ENCODE assay signal across 19 cellular contexts in genomic region chr9:27453860-27454553, GRCh38.
A peak's percentile ranks its signal among the peaks of the same experiment; 100 is the strongest.
DNase-seq lines count a peak whose midpoint lies in the region; ATAC-seq, FAIRE-seq and TF ChIP-seq lines count a peak whose summit lies in the region.
"Had no signal": no experiment of that assay in that cellular context is flagged by ENCODE, and none has a peak within 500 bp of the region (broad histone marks: within the 10 kb centered on the region; RNA-seq: fewer than 3 reads in every experiment).

No MANE protein-coding gene starts in this region.

- intact Hi-C loops in PC-3 (cut with micrococcal nuclease) = no loop called here
- intact Hi-C loops in natural killer cell (cut with micrococcal nuclease) = no loop called here

- H3K4me3 ChIP-seq in AG10803 (ENCODE audit: low read length) (no peak overlapping the region), PC-3 (ENCODE audit: low read length) (no peak overlapping the region), bronchial epithelial cell (ENCODE audit: low read depth, low read length) (no peak overlapping the region)
- H3K4me3 ChIP-seq in effector memory CD4-positive, alpha-beta T cell (ENCODE audit: insufficient read depth, low read depth, low read length, poor library complexity, severe bottlenecking) = no peak overlapping the region
- H3K4me3 ChIP-seq: BLaER1 treated with 17β-estradiol and CSF1 and Interleukin-3, amounts not matched to agents 10 nM and 100 nM; Peyer's patch had no signal

- H3K4me2 ChIP-seq in PC-3 (ENCODE audit: low read length) = 0 out of 2 replicates have a peak overlapping the region, but pooled peaks have one; percentile 21
- H3K4me2 ChIP-seq: BLaER1 treated with 17β-estradiol and CSF1 and Interleukin-3, amounts not matched to agents 10 nM and 100 nM had no signal

- BruUV-seq in PC-3 (replicated peaks; lab: Mats Ljungman, UMichigan) = no TSS peak

- H3K36me3 ChIP-seq in PC-3 (ENCODE audit: low read depth, low read length) (no peaks in the 10 kb centered on the region), bronchial epithelial cell (ENCODE audit: control insufficient read depth, insufficient read depth, low read length) (peaks cover 1% of the 10 kb centered on the region)
- H3K36me3 ChIP-seq in effector memory CD4-positive, alpha-beta T cell (ENCODE audit: control insufficient read depth, insufficient read depth, low read length) = no peaks in the 10 kb centered on the region

- no peaks in the 10 kb centered on the region for H3F3A ChIP-seq in PC-3 (ENCODE audit: low read length, unreplicated experiment)

- H3K9me3 Mint-ChIP-seq in memory B cell = peaks cover 5% of the 10 kb centered on the region
- H3K9me3 Mint-ChIP-seq in activated naive CD8-positive, alpha-beta T cell treated with anti-CD3 and anti-CD28 coated beads, Interleukin-2, amount 50 U/mL, for 24 hours = no peaks in the 10 kb centered on the region
- peaks cover 0 to 2% of the 10 kb centered on the region in 2 donors for H3K9me3 Mint-ChIP-seq in natural killer cell

- H3K4me1 Mint-ChIP-seq in memory B cell (peaks cover 36% of the 10 kb centered on the region), natural killer cell (peaks cover 0 to 5% of the 10 kb centered on the region in 2 donors)
- peaks cover 9% of the 10 kb centered on the region for H3K4me1 Mint-ChIP-seq in activated naive CD8-positive, alpha-beta T cell treated with anti-CD3 and anti-CD28 coated beads, Interleukin-2, amount 50 U/mL, for 24 hours

- H3K27me3 ChIP-seq in PC-3 (ENCODE audit: low read length) (no peaks in the 10 kb centered on the region), bronchial epithelial cell (ENCODE audit: control insufficient read depth, insufficient read depth, low read length) (no peaks in the 10 kb centered on the region)
- H3K27me3 ChIP-seq in effector memory CD4-positive, alpha-beta T cell (replicated peaks; ENCODE audit: control insufficient read depth, insufficient read depth, low read length, poor library complexity, severe bottlenecking) = no peaks in the 10 kb centered on the region
- H3K27me3 ChIP-seq: BLaER1 treated with 17β-estradiol and CSF1 and Interleukin-3, amounts not matched to agents 10 nM and 100 nM; Peyer's patch had no signal

- H3K27me3 Mint-ChIP-seq in memory B cell (no peaks in the 10 kb centered on the region), natural killer cell (ENCODE audit: low read depth in 2 of 2) (no peaks in the 10 kb centered on the region)
- H3K27me3 Mint-ChIP-seq in activated naive CD8-positive, alpha-beta T cell treated with anti-CD3 and anti-CD28 coated beads, Interleukin-2, amount 50 U/mL, for 24 hours = no peaks in the 10 kb centered on the region

- CTCF ChIA-PET in PC-3 (lab: Charles Lee) = no interaction called here

- H4K20me1 ChIP-seq in PC-3 (ENCODE audit: low read length) = no peaks in the 10 kb centered on the region
- H4K20me1 ChIP-seq: BLaER1 treated with 17β-estradiol and CSF1 and Interleukin-3, amounts not matched to agents 10 nM and 100 nM had no signal

- POLR2A ChIA-PET in PC-3 (lab: Charles Lee; ENCODE audit: unreplicated experiment) = no interaction called here

- FAIRE-seq in bronchial epithelial cell (lab: Jason Lieb, UNC) = peak; percentile 47
- FAIRE-seq: GM12892 had no signal

- no peaks in the 10 kb centered on the region for H3K9me2 ChIP-seq in PC-3 (replicated peaks; ENCODE audit: low read length)

- TF ChIP-seq CTCF in AG10803 (conservative IDR thresholded peaks at IDR 0.05; ENCODE audit: low read length) = no peak
- no peak for TF ChIP-seq CTCF in PC-3 (conservative IDR thresholded peaks at IDR 0.05; ENCODE audit: low read depth, low read length)
- no peak for TF ChIP-seq CTCF in bronchial epithelial cell (IDR thresholded peaks at IDR 0.05; ENCODE audit: insufficient read depth, low read length, severe bottlenecking)
- no peak for TF ChIP-seq CTCF in natural killer cell (IDR thresholded peaks at IDR 0.05)

- peak overlapping the region; percentile 45 for H3K27ac Mint-ChIP-seq in memory B cell
- H3K27ac Mint-ChIP-seq in activated naive CD8-positive, alpha-beta T cell treated with anti-CD3 and anti-CD28 coated beads, Interleukin-2, amount 50 U/mL, for 24 hours = no peak overlapping the region
- H3K27ac Mint-ChIP-seq in natural killer cell = no peak overlapping the region

- ATAC-seq in PC-3 = no peak
- ATAC-seq in memory B cell (ENCODE audit: low read depth) = no peak
- no peak for ATAC-seq in activated naive CD8-positive, alpha-beta T cell treated with anti-CD3 and anti-CD28 coated beads, Interleukin-2, amount 50 U/mL, for 24 hours
- ATAC-seq in natural killer cell = no peak

- H2AFZ ChIP-seq in PC-3 (ENCODE audit: low read length) = no peak overlapping the region

- peak; percentile 14 for DNase-seq in AG10803 (ENCODE audit: low read depth)
- peak; percentile 31 for DNase-seq in PC-3
- peak; percentile 87 for DNase-seq in bronchial epithelial cell (ENCODE audit: low read depth)
- DNase-seq in memory B cell (ENCODE audit: low spot score in 2 of 2) = no peak
- DNase-seq in activated naive CD8-positive, alpha-beta T cell treated with anti-CD3 and anti-CD28 coated beads, Interleukin-2, amount 50 U/mL, for 24 hours = no peak
- no peak for DNase-seq in cerebellar cortex (ENCODE audit: low spot score)
- no peak for DNase-seq in natural killer cell
- no peak for DNase-seq in effector memory CD4-positive, alpha-beta T cell
- DNase-seq: DND-41, GF-D8, IMR-90, Kasumi-1, NCI-H187, NCI-H226, NCI-H524 treated with DMSO at 0.1 percent for 48 hours, Peyer's patch, SHP77 had no signal

- H3K9me3 ChIP-seq in PC-3 (ENCODE audit: low read length) = no peaks in the 10 kb centered on the region
- no peaks in the 10 kb centered on the region for H3K9me3 ChIP-seq in effector memory CD4-positive, alpha-beta T cell (ENCODE audit: control insufficient read depth, low read length)
- H3K9me3 ChIP-seq: Peyer's patch had no signal

- H3K4me3 Mint-ChIP-seq in memory B cell (no peak overlapping the region), natural killer cell (no peak overlapping the region)
- no peak overlapping the region for H3K4me3 Mint-ChIP-seq in activated naive CD8-positive, alpha-beta T cell treated with anti-CD3 and anti-CD28 coated beads, Interleukin-2, amount 50 U/mL, for 24 hours

- peaks cover 27% of the 10 kb centered on the region for H3K36me3 Mint-ChIP-seq in memory B cell
- peaks cover 5% of the 10 kb centered on the region for H3K36me3 Mint-ChIP-seq in activated naive CD8-positive, alpha-beta T cell treated with anti-CD3 and anti-CD28 coated beads, Interleukin-2, amount 50 U/mL, for 24 hours (ENCODE audit: low read depth)
- no peaks in the 10 kb centered on the region for H3K36me3 Mint-ChIP-seq in natural killer cell

- H3K27ac ChIP-seq in PC-3 (ENCODE audit: low read length) = peak overlapping the region; percentile 36
- no peak overlapping the region for H3K27ac ChIP-seq in effector memory CD4-positive, alpha-beta T cell (ENCODE audit: insufficient read depth, low read length, poor library complexity, severe bottlenecking)
- H3K27ac ChIP-seq: BLaER1 treated with 17β-estradiol and CSF1 and Interleukin-3, amounts not matched to agents 10 nM and 100 nM; Peyer's patch had no signal

- 0 out of 2 replicates have a peak, but pooled peaks cover 4% of the 10 kb centered on the region for H3K4me1 ChIP-seq in PC-3 (ENCODE audit: insufficient read depth, low read length)
- no peaks in the 10 kb centered on the region for H3K4me1 ChIP-seq in effector memory CD4-positive, alpha-beta T cell (ENCODE audit: control insufficient read depth, insufficient read depth, low read length, poor library complexity, severe bottlenecking)

- H3K79me2 ChIP-seq in PC-3 (ENCODE audit: low read length) = no peaks in the 10 kb centered on the region

- H3K9ac ChIP-seq in PC-3 (ENCODE audit: low read length) = no peak overlapping the region
- H3K9ac ChIP-seq: BLaER1 treated with 17β-estradiol and CSF1 and Interleukin-3, amounts not matched to agents 10 nM and 100 nM had no signal

Comparison
In these comparisons a context has a peak if more than half of its experiments do, and no peak if none do; other contexts are left out.
1. DNase-seq: peak in AG10803 (single experiment), PC-3 (single experiment) and bronchial epithelial cell (single experiment); none in memory B cell (0 of 2), activated naive CD8-positive, alpha-beta T cell treated with anti-CD3 and anti-CD28 coated beads, Interleukin-2, amount 50 U/mL, for 24 hours (single experiment), cerebellar cortex (single experiment), natural killer cell (single experiment) and effector memory CD4-positive, alpha-beta T cell (0 of 3).